In genomic region chr1:184947497-184948256, GRCh38 we compare ENCODE assay signal across 21 cellular contexts. TPM values are rescaled to one million over a fixed set of nuclear protein-coding genes. Genes with fewer than 3 reads are reported as not detected.
A peak's percentile ranks its signal among the peaks of the same experiment; 100 is the strongest.
DNase-seq lines count a peak whose midpoint lies in the region; ATAC-seq and TF ChIP-seq lines count a peak whose summit lies in the region.
"Had no signal": no experiment of that assay in that cellular context is flagged by ENCODE, and none has a peak within 500 bp of the region (broad histone marks: within the 10 kb centered on the region; RNA-seq: fewer than 3 reads in every experiment).

No MANE protein-coding gene starts in this region.

- H3K27me3 ChIP-seq in heart right ventricle (no peaks in the 10 kb centered on the region), aorta (ENCODE audit: control insufficient read depth in 1 of 2, insufficient read depth in 2 of 2, low read length in 1 of 2) (no peaks in the 10 kb centered on the region)
- H3K27me3 ChIP-seq: tibial nerve had no signal

- no peak overlapping the region for H3K4me3 ChIP-seq in heart right ventricle
- H3K4me3 ChIP-seq in aorta (ENCODE audit: low read length in 2 of 2) = no peak overlapping the region
- H3K4me3 ChIP-seq: tibial nerve had no signal

- intact Hi-C loops in Right ventricle myocardium inferior (cut with DNase I) = no loop called here
- intact Hi-C loops in cardiac septum (cut with DNase I) = no loop called here
- intact Hi-C loops in heart right ventricle (cut with DNase I) = no loop called here
- intact Hi-C loops in aorta (cut with DNase I) = loop anchor here in 1 of 2 donors (5.0 kb wide), 1 partner anchor 60 kb away; no protein-coding TSS in a partner anchor

- no peak for TF ChIP-seq CTCF in heart right ventricle (IDR thresholded peaks at IDR 0.05)

- peak; percentile 66 for DNase-seq in Right ventricle myocardium inferior (ENCODE audit: missing footprints)
- no peak for DNase-seq in cardiac septum (ENCODE audit: low spot score)
- DNase-seq in NCI-H82 treated with DMSO at 0.1 percent for 48 hours (lab: John Stamatoyannopoulos, UW; ENCODE audit: unreplicated experiment) = peak; percentile 48
- no peak for DNase-seq in heart right ventricle
- DNase-seq in aorta = peak in 1 of 2 donors; percentile 66
- DNase-seq in stimulated activated CD4-positive, alpha-beta T cell treated with anti-CD3 and anti-CD28 coated beads, Interleukin-4, amount 100 ng/mL, for 24 hours = no peak
- no peak for DNase-seq in NCI-H2029 (lab: John Stamatoyannopoulos, UW)
- DNase-seq: ACHN; activated B cell treated with CpG ODN at 0.5 μM for 24 hours; activated CD4-positive, alpha-beta memory T cell treated with anti-CD3 and anti-CD28 coated beads, Interleukin-2, amount 10 ng/mL, durations not matched to agents 7 days and 5 days; activated T-cell treated with anti-CD3 and anti-CD28 coated beads, Interleukin-2, amount 50 U/mL, for 24 hours; CD4-positive, alpha-beta memory T cell; cortex of kidney; foreskin fibroblast; left colon; NCI-H2081 treated with DMSO at 0.1 percent for 48 hours; SHP77; T-helper 1 cell had no signal

- 21 to 33% methylated on average over 1 of the region's 1 CpG for WGBS in heart right ventricle, 2 donors
- 6% methylated on average over 1 of the region's 1 CpG for WGBS in aorta, 2 donors

- H3K36me3 ChIP-seq in heart right ventricle = peaks cover 0 to 6% (median 0%) of the 10 kb centered on the region in 9 donors
- no peaks in the 10 kb centered on the region for H3K36me3 ChIP-seq in aorta (ENCODE audit: control insufficient read depth in 1 of 2, insufficient read depth in 2 of 2, low read length in 1 of 2)
- H3K36me3 ChIP-seq: tibial nerve had no signal

- peak overlapping the region in 8 of 10 donors; percentile 49 to 76 (median 52) for H3K27ac ChIP-seq in heart right ventricle
- peak overlapping the region; percentile 83 to 86 for H3K27ac ChIP-seq in aorta (ENCODE audit: low read depth in 1 of 2, low read length in 2 of 2)

- H3K9me3 ChIP-seq in heart right ventricle (no peaks in the 10 kb centered on the region), aorta (ENCODE audit: control insufficient read depth, low read length) (no peaks in the 10 kb centered on the region)
- H3K9me3 ChIP-seq: tibial nerve had no signal

- peaks cover 0 to 76% (median 51%) of the 10 kb centered on the region in 9 donors for H3K4me1 ChIP-seq in heart right ventricle
- H3K4me1 ChIP-seq in aorta (ENCODE audit: control insufficient read depth in 1 of 2, insufficient read depth in 2 of 2, low read length in 2 of 2) = peaks cover 6 to 13% of the 10 kb centered on the region in 2 donors

- ATAC-seq in Right ventricle myocardium inferior (no peak), heart right ventricle (peak in 3 of 8 donors; percentile 27 to 43 (median 32)), aorta (ENCODE audit: low FRiP score) (no peak), HG03108 (IDR thresholded peaks at IDR 0.05; ENCODE audit: unreplicated experiment) (no peak)
- ATAC-seq: left colon; stimulated activated effector memory CD8-positive, alpha-beta T cell treated with anti-CD3 and anti-CD28 coated beads, Interleukin-12 subunit alpha, Interleukin-12 subunit beta, amount 100 ng/mL, for 72 hours had no signal

RNA-seq across cellular contexts. Expression of gene NIBAN1, which starts 26.6 kb away (rescaled TPM):
- total RNA-seq in Right ventricle myocardium inferior (354 TPM), cardiac septum (351 TPM), heart right ventricle (100 to 1,000 TPM; 256 to 601 (median 442) TPM), aorta (100 to 1,000 TPM; 185 to 229 TPM)
- polyA plus RNA-seq in heart right ventricle (10 to 100 TPM; 46.6 to 63.1 TPM), aorta (10 to 100 TPM; 54.9 to 71.4 TPM)

Comparison
In these comparisons a context has a peak if more than half of its experiments do, and no peak if none do; other contexts are left out.
1. DNase-seq: peak in Right ventricle myocardium inferior (single experiment) and NCI-H82 treated with DMSO at 0.1 percent for 48 hours (single experiment); none in cardiac septum (single experiment), heart right ventricle (0 of 2), stimulated activated CD4-positive, alpha-beta T cell treated with anti-CD3 and anti-CD28 coated beads, Interleukin-4, amount 100 ng/mL, for 24 hours (single experiment) and NCI-H2029 (single experiment).